9 cellular contexts compared by ENCODE assay signal in the genomic region with DNA sequence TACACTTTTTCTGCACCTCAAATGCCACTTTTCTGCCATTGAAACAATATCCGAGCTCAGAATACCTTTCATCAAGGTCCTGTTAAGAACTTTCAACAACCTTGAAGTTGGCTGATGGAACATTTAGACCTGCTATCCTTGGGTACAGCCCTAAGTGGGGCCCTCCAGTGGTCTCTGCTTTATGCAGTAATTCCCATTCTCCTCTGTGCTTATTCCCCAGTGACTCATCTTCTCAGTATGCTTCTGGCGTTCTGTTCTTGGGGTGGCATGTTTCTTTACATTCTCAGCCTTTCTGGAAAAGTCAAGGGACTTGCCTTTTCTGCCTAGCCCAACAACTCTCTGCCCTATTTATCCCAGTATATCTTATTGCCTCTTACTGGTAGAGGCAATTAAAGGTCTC. TPM values are rescaled to one million over a fixed set of nuclear protein-coding genes. Genes with fewer than 3 reads are reported as not detected.
DNase-seq lines count a peak whose midpoint lies in the region; ATAC-seq and TF ChIP-seq lines count a peak whose summit lies in the region.
"Had no signal": no experiment of that assay in that cellular context is flagged by ENCODE, and none has a peak within 500 bp of the region (broad histone marks: within the 10 kb centered on the region; RNA-seq: fewer than 3 reads in every experiment).

No MANE protein-coding gene starts in this region.

- H3K4me1 Mint-ChIP-seq in Calu3 (ENCODE audit: low read depth, unreplicated experiment): peaks cover 39% of the 10 kb centered on the region

- no peak overlapping the region for H3K4me3 ChIP-seq in astrocyte of the cerebellum (ENCODE audit: low read depth, low read length)
- no peak overlapping the region for H3K4me3 ChIP-seq in muscle layer of colon (ENCODE audit: low read depth in 1 of 2, low read length in 2 of 2)

- CTCF ChIA-PET in Calu3 (lab: Charles Lee): no interaction called here

- in situ Hi-C loops in astrocyte of the cerebellum (cut with HindIII; ENCODE audit: low sequenced_read_pairs): no loop called here

- no peak for DNase-seq in Calu3
- peak; percentile 14 to 19 for DNase-seq in Kasumi-1 (lab: John Stamatoyannopoulos, UW)
- peak; percentile 28 for DNase-seq in astrocyte of the cerebellum (ENCODE audit: low read depth)
- no peak for DNase-seq in NCI-H345 (lab: John Stamatoyannopoulos, UW)
- DNase-seq in NCI-H82 treated with DMSO at 0.1 percent for 48 hours (lab: John Stamatoyannopoulos, UW; ENCODE audit: unreplicated experiment): no peak
- DNase-seq: left ventricle myocardium superior had no signal

- H3K4me1 ChIP-seq in muscle layer of colon (ENCODE audit: insufficient read depth, low read length): peaks cover 89% of the 10 kb centered on the region

- no peak overlapping the region for H3K27ac Mint-ChIP-seq in Calu3 (ENCODE audit: unreplicated experiment)

- BruUV-seq in Calu3 (replicated peaks; lab: Mats Ljungman, UMichigan): no TSS peak

- no peaks in the 10 kb centered on the region for H3K27me3 ChIP-seq in muscle layer of colon (ENCODE audit: control insufficient read depth in 1 of 2, insufficient read depth in 2 of 2, low read length in 2 of 2)

- H3K27ac ChIP-seq in muscle layer of colon (ENCODE audit: low read depth, low read length): peak overlapping the region; percentile 1

- no peaks in the 10 kb centered on the region for H3K9me3 Mint-ChIP-seq in Calu3 (ENCODE audit: low read depth, unreplicated experiment)

- peaks cover 22% of the 10 kb centered on the region for H3K36me3 Mint-ChIP-seq in Calu3 (ENCODE audit: insufficient read depth, unreplicated experiment)

- intact Hi-C loops in Calu3 (cut with micrococcal nuclease; ENCODE audit: unreplicated experiment): no loop called here

- no peaks in the 10 kb centered on the region for H3K9me3 ChIP-seq in muscle layer of colon (ENCODE audit: low read length)

- H3K9ac ChIP-seq in muscle layer of colon (ENCODE audit: low read length): no peak overlapping the region

- H3K36me3 ChIP-seq in muscle layer of colon (ENCODE audit: insufficient read depth, low read length): peaks cover 6% of the 10 kb centered on the region

- H3K27me3 Mint-ChIP-seq in Calu3 (ENCODE audit: unreplicated experiment): no peaks in the 10 kb centered on the region

- ATAC-seq in GM21381 (IDR thresholded peaks at IDR 0.05; ENCODE audit: unreplicated experiment) (no peak), HG03469 (IDR thresholded peaks at IDR 0.05; ENCODE audit: unreplicated experiment) (no peak)
- ATAC-seq: left ventricle myocardium superior had no signal

- H3K4me3 Mint-ChIP-seq in Calu3 (ENCODE audit: low read depth, unreplicated experiment): peak overlapping the region; percentile 12

- no peak for TF ChIP-seq CTCF in Calu3 (IDR thresholded peaks at IDR 0.05; ENCODE audit: unreplicated experiment)
- TF ChIP-seq CTCF in astrocyte of the cerebellum (IDR thresholded peaks at IDR 0.05; ENCODE audit: low read depth, low read length, missing control alignments): peak; percentile 46

RNA-seq across cellular contexts. Expression of a gene that starts 7.1 kb away (rescaled TPM):
- total RNA-seq in Calu3 (2022): 118 and 135 TPM in 2 replicates

RNA-seq across cellular contexts. Expression of a gene that starts 52.3 kb away (rescaled TPM):
- total RNA-seq in Calu3 (2022): not detected in 2 replicates
- total RNA-seq: left ventricle myocardium superior had no signal

Comparison
In these comparisons a context has a peak if more than half of its experiments do, and no peak if none do; other contexts are left out.
1. DNase-seq: peak in Kasumi-1 (2 of 2) and astrocyte of the cerebellum (single experiment); none in Calu3 (single experiment), NCI-H345 (single experiment) and NCI-H82 treated with DMSO at 0.1 percent for 48 hours (single experiment).